Comparison of ENCODE assay signal across 11 cellular contexts in the genomic region with DNA sequence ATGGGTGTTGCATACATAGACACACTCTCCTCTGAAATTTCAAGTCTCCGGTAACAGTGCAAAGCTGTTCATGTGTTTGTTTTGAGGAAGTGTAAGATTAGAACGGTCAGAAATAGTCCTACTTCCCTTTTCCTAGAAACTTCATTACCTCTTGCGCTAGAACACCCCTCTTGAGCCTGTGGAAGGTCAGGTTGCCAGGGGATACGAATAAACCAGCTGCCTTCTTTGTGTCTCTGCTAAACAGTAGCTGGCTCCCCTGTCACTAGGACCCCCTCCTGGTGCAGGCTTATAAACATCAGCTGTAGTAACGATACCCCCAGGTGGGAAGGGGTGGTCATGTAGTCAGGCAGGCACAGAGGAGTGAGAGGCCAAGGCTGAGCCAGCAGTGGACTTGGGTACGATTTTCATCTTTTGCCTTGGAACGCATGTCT.
A peak's percentile ranks its signal among the peaks of the same experiment; 100 is the strongest.
DNase-seq lines count a peak whose midpoint lies in the region; ATAC-seq lines count a peak whose summit lies in the region.
"Had no signal": no experiment of that assay in that cellular context is flagged by ENCODE, and none has a peak within 500 bp of the region (broad histone marks: within the 10 kb centered on the region; RNA-seq: fewer than 3 reads in every experiment).

No MANE protein-coding gene starts in this region.

- H3K36me3 Mint-ChIP-seq in activated T-helper 2 cell treated with anti-CD3 and anti-CD28 coated beads, Interferon-gamma antibody, Interleukin-2, Interleukin-4, amounts not matched to agents 10 μg/mL and 5 μg/mL and 100 μg/mL, durations not matched to agents 14 hours and 24 hours and 36 hours (ENCODE audit: low read depth) = no peaks in the 10 kb centered on the region

- H3K4me1 Mint-ChIP-seq in activated T-helper 2 cell treated with anti-CD3 and anti-CD28 coated beads, Interferon-gamma antibody, Interleukin-2, Interleukin-4, amounts not matched to agents 10 μg/mL and 5 μg/mL and 100 μg/mL, durations not matched to agents 14 hours and 24 hours and 36 hours (ENCODE audit: low read depth) = no peaks in the 10 kb centered on the region

- ATAC-seq in GM21515 (IDR thresholded peaks at IDR 0.05; ENCODE audit: unreplicated experiment) (peak; percentile 60), left ventricle myocardium superior (peak; percentile 7)
- ATAC-seq in activated CD4-positive, CD25-positive, alpha-beta regulatory T cell treated with anti-CD3 and anti-CD28 coated beads, Interleukin-2, amount 50 U/mL, for 24 hours = no peak

- DNase-seq in GF-D8 (lab: John Stamatoyannopoulos, UW) = peak; percentile 97
- DNase-seq in KG1 (lab: John Stamatoyannopoulos, UW) = peak; percentile 1
- DNase-seq in left ventricle myocardium superior = no peak
- DNase-seq in caudate nucleus (lab: John Stamatoyannopoulos, UW) = no peak
- no peak for DNase-seq in SK-N-DZ (ENCODE audit: low spot score)
- no peak for DNase-seq in activated T-helper 2 cell treated with anti-CD3 and anti-CD28 coated beads, Interferon-gamma antibody, Interleukin-2, Interleukin-4, amounts not matched to agents 10 μg/mL and 5 μg/mL and 100 μg/mL, durations not matched to agents 14 hours and 24 hours and 36 hours (ENCODE audit: low spot score)
- DNase-seq: activated CD4-positive, alpha-beta T cell treated with anti-CD3 and anti-CD28 coated beads for 1 hour; H9; NCI-H2107 had no signal

- no peak overlapping the region for H3K27ac ChIP-seq in caudate nucleus (ENCODE audit: low read depth, low read length)

- H3K27ac Mint-ChIP-seq in activated T-helper 2 cell treated with anti-CD3 and anti-CD28 coated beads, Interferon-gamma antibody, Interleukin-2, Interleukin-4, amounts not matched to agents 10 μg/mL and 5 μg/mL and 100 μg/mL, durations not matched to agents 14 hours and 24 hours and 36 hours = no peak overlapping the region

- H3K4me3 Mint-ChIP-seq in activated T-helper 2 cell treated with anti-CD3 and anti-CD28 coated beads, Interferon-gamma antibody, Interleukin-2, Interleukin-4, amounts not matched to agents 10 μg/mL and 5 μg/mL and 100 μg/mL, durations not matched to agents 14 hours and 24 hours and 36 hours (ENCODE audit: low read depth) = no peak overlapping the region
- H3K4me3 Mint-ChIP-seq: H9 had no signal

- no peaks in the 10 kb centered on the region for H3K27me3 Mint-ChIP-seq in activated T-helper 2 cell treated with anti-CD3 and anti-CD28 coated beads, Interferon-gamma antibody, Interleukin-2, Interleukin-4, amounts not matched to agents 10 μg/mL and 5 μg/mL and 100 μg/mL, durations not matched to agents 14 hours and 24 hours and 36 hours (ENCODE audit: low read depth)

- H3K9me3 Mint-ChIP-seq in activated T-helper 2 cell treated with anti-CD3 and anti-CD28 coated beads, Interferon-gamma antibody, Interleukin-2, Interleukin-4, amounts not matched to agents 10 μg/mL and 5 μg/mL and 100 μg/mL, durations not matched to agents 14 hours and 24 hours and 36 hours = no peaks in the 10 kb centered on the region
- H3K9me3 Mint-ChIP-seq: H9 had no signal

- intact Hi-C loops in left ventricle myocardium superior (cut with micrococcal nuclease) = no loop called here
- intact Hi-C loops in activated T-helper 2 cell treated with anti-CD3 and anti-CD28 coated beads, Interferon-gamma antibody, Interleukin-2, Interleukin-4, amounts not matched to agents 10 μg/mL and 5 μg/mL and 100 μg/mL, durations not matched to agents 14 hours and 24 hours and 36 hours (cut with micrococcal nuclease) = no loop called here

Comparison
In these comparisons a context has a peak if more than half of its experiments do, and no peak if none do; other contexts are left out.
1. DNase-seq: peak in GF-D8 (single experiment) and KG1 (single experiment); none in left ventricle myocardium superior (single experiment), caudate nucleus (0 of 61), SK-N-DZ (single experiment) and activated T-helper 2 cell treated with anti-CD3 and anti-CD28 coated beads, Interferon-gamma antibody, Interleukin-2, Interleukin-4, amounts not matched to agents 10 μg/mL and 5 μg/mL and 100 μg/mL, durations not matched to agents 14 hours and 24 hours and 36 hours (single experiment).
2. ATAC-seq: peak in GM21515 (single experiment) and left ventricle myocardium superior (single experiment); none in activated CD4-positive, CD25-positive, alpha-beta regulatory T cell treated with anti-CD3 and anti-CD28 coated beads, Interleukin-2, amount 50 U/mL, for 24 hours (0 of 2).